8 cellular contexts compared by ENCODE assay signal in the genomic region with DNA sequence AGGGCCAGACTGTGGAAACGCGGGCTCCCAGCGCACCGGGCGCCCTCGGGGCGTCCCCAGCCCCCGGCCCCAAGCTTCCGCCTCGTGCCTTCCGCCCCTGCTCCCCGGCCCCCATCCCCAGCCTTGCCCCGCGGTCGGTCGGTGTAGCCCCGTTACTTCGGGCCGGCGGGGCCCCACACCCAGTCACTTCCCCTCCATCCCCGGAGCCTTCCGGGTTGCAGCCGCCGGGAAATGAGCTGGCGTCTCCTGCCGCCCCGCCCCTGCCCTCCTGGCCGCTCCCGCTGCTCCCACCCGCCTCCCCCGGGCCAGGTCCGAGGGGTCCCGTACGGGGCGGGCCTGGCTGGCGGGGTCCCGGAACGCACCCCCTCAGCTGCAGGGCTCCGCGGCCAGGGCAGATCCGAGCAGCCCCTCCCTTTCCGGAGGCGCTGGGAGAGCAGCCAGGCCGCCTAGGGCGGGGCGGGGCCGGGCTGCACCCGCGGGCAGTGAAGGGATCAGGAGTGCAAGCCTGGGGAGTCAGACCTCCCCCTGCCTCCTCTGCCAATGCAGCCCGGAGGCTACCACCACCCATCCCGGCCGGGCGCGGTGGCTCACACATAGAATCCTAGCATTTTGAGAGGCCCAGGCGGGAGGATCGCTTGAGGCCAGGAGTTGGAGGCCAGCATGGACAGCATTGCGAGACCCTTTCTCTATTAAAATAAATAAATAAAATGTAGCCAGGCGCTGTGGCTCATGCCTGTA. TPM values are rescaled to one million over a fixed set of nuclear protein-coding genes. Genes with fewer than 3 reads are reported as not detected.
DNase-seq lines count a peak whose midpoint lies in the region; ATAC-seq and TF ChIP-seq lines count a peak whose summit lies in the region.

No MANE protein-coding gene starts in this region.

- TF ChIP-seq CTCF in BE2C (IDR thresholded peaks at IDR 0.05; ENCODE audit: low read depth, low read length) (no peak), Panc1 (IDR thresholded peaks at IDR 0.05) (no peak), fibroblast of pulmonary artery (IDR thresholded peaks at IDR 0.05; ENCODE audit: low read length, missing control alignments) (no peak), natural killer cell (IDR thresholded peaks at IDR 0.05) (no peak), suprapubic skin (IDR thresholded peaks at IDR 0.05) (no peak)

- H3K36me3 ChIP-seq in BE2C (no peaks in the 10 kb centered on the region), Panc1 (ENCODE audit: control insufficient read depth, insufficient read depth, low read length) (no peaks in the 10 kb centered on the region; the same call in 1 of the 2 replicates), suprapubic skin (peaks cover 8% of the 10 kb centered on the region)

- in situ Hi-C loops in Panc1 (cut with HindIII; ENCODE audit: low pct_unique_long_range_greater_than_20kb, low sequenced_read_pairs), result no loop called here

- H3K9me3 ChIP-seq in BE2C (no peaks in the 10 kb centered on the region), Panc1 (ENCODE audit: control insufficient read depth, insufficient read depth, low read depth, low read length) (no peaks in the 10 kb centered on the region), suprapubic skin (no peaks in the 10 kb centered on the region)

- peak overlapping the region; percentile 81 for H3K4me3 Mint-ChIP-seq in activated T-helper 2 cell treated with anti-CD3 and anti-CD28 coated beads, Interferon-gamma antibody, Interleukin-2, Interleukin-4, amounts not matched to agents 10 μg/mL and 5 μg/mL and 100 μg/mL, durations not matched to agents 14 hours and 24 hours and 36 hours (ENCODE audit: low read depth)
- H3K4me3 Mint-ChIP-seq in natural killer cell, result peak overlapping the region; percentile 84

- H3K27me3 Mint-ChIP-seq in activated T-helper 2 cell treated with anti-CD3 and anti-CD28 coated beads, Interferon-gamma antibody, Interleukin-2, Interleukin-4, amounts not matched to agents 10 μg/mL and 5 μg/mL and 100 μg/mL, durations not matched to agents 14 hours and 24 hours and 36 hours (ENCODE audit: low read depth), result no peaks in the 10 kb centered on the region
- no peaks in the 10 kb centered on the region for H3K27me3 Mint-ChIP-seq in natural killer cell (ENCODE audit: low read depth in 2 of 2)

- WGBS in suprapubic skin, result 42% methylated on average over 4 of the region's 58 CpGs

- no peak for TF ChIP-seq EP300 in suprapubic skin (IDR thresholded peaks at IDR 0.05)

- CTCF ChIA-PET in Panc1 (lab: Charles Lee), result interaction anchor here (0.7 kb wide), 1 partner anchor 338 kb away, joined by 12 read pairs; no protein-coding TSS in a partner anchor

- intact Hi-C loops in Panc1 (cut with micrococcal nuclease; ENCODE audit: unreplicated experiment), result no loop called here
- intact Hi-C loops in activated T-helper 2 cell treated with anti-CD3 and anti-CD28 coated beads, Interferon-gamma antibody, Interleukin-2, Interleukin-4, amounts not matched to agents 10 μg/mL and 5 μg/mL and 100 μg/mL, durations not matched to agents 14 hours and 24 hours and 36 hours (cut with micrococcal nuclease), result loop anchor here (2.0 kb wide), 1 partner anchor 18 kb away; no protein-coding TSS in a partner anchor
- intact Hi-C loops in natural killer cell (cut with micrococcal nuclease), result loop anchor here (10.0 kb wide), 1 partner anchor 130 kb away; the partner anchor contains the start of genes ZKSCAN5 and ZNF394

- no TSS peak for BruUV-seq in Panc1 (replicated peaks; lab: Mats Ljungman, UMichigan)

- POLR2A ChIA-PET in Panc1 (lab: Charles Lee), result interaction anchor here (0.5 to 0.9 kb wide), 5 partner anchors 18 to 368 kb away, joined by 3 to 8 read pairs (median 6); no protein-coding TSS in a partner anchor

- H3K4me1 ChIP-seq in BE2C (peaks cover 3% of the 10 kb centered on the region), Panc1 (ENCODE audit: control insufficient read depth, insufficient read depth, low read length) (peaks cover 36% of the 10 kb centered on the region), suprapubic skin (peaks cover 54% of the 10 kb centered on the region)

- H3K4me3 ChIP-seq in BE2C (ENCODE audit: low read depth, low read length) (peak overlapping the region; percentile 67), Panc1 (ENCODE audit: low read depth in 2 of 2, low read length in 2 of 2) (peak overlapping the region; percentile 63 to 81), fibroblast of pulmonary artery (replicated peaks; ENCODE audit: low read depth, low read length) (peak overlapping the region; percentile 70), suprapubic skin (peak overlapping the region; percentile 98)

- peak overlapping the region; percentile 71 for H3K27ac Mint-ChIP-seq in activated T-helper 2 cell treated with anti-CD3 and anti-CD28 coated beads, Interferon-gamma antibody, Interleukin-2, Interleukin-4, amounts not matched to agents 10 μg/mL and 5 μg/mL and 100 μg/mL, durations not matched to agents 14 hours and 24 hours and 36 hours
- peak overlapping the region; percentile 86 to 97 for H3K27ac Mint-ChIP-seq in natural killer cell

- peaks cover 33% of the 10 kb centered on the region for H3K36me3 Mint-ChIP-seq in activated T-helper 2 cell treated with anti-CD3 and anti-CD28 coated beads, Interferon-gamma antibody, Interleukin-2, Interleukin-4, amounts not matched to agents 10 μg/mL and 5 μg/mL and 100 μg/mL, durations not matched to agents 14 hours and 24 hours and 36 hours (ENCODE audit: low read depth)
- no peaks in the 10 kb centered on the region for H3K36me3 Mint-ChIP-seq in natural killer cell

- DNase-seq in BE2C (peak; percentile 72), Panc1 (ENCODE audit: low read depth, low spot score) (no peak), fibroblast of pulmonary artery (ENCODE audit: low read depth) (peak; percentile 76), natural killer cell (peak; percentile 54), suprapubic skin (ENCODE audit: low spot score in 2 of 2) (peak; percentile 86 to 89)
- peak; percentile 68 for DNase-seq in activated T-helper 2 cell treated with anti-CD3 and anti-CD28 coated beads, Interferon-gamma antibody, Interleukin-2, Interleukin-4, amounts not matched to agents 10 μg/mL and 5 μg/mL and 100 μg/mL, durations not matched to agents 14 hours and 24 hours and 36 hours (ENCODE audit: low spot score)

- peak in 1 of 2 donors; percentile 9 for TF ChIP-seq POLR2A in suprapubic skin (IDR thresholded peaks at IDR 0.05)

- ATAC-seq in GM19025 (IDR thresholded peaks at IDR 0.05; ENCODE audit: low read depth, unreplicated experiment) (peak; percentile 46), HG03196 (IDR thresholded peaks at IDR 0.05; ENCODE audit: unreplicated experiment) (peak; percentile 44), Panc1 (peak; percentile 67), natural killer cell (peak; percentile 27 to 46 (median 31))

- peaks cover 29% of the 10 kb centered on the region for H3K4me1 Mint-ChIP-seq in activated T-helper 2 cell treated with anti-CD3 and anti-CD28 coated beads, Interferon-gamma antibody, Interleukin-2, Interleukin-4, amounts not matched to agents 10 μg/mL and 5 μg/mL and 100 μg/mL, durations not matched to agents 14 hours and 24 hours and 36 hours (ENCODE audit: low read depth)
- H3K4me1 Mint-ChIP-seq in natural killer cell, result peaks cover 26 to 34% of the 10 kb centered on the region in 2 donors

- no peaks in the 10 kb centered on the region for H3K9me3 Mint-ChIP-seq in activated T-helper 2 cell treated with anti-CD3 and anti-CD28 coated beads, Interferon-gamma antibody, Interleukin-2, Interleukin-4, amounts not matched to agents 10 μg/mL and 5 μg/mL and 100 μg/mL, durations not matched to agents 14 hours and 24 hours and 36 hours
- H3K9me3 Mint-ChIP-seq in natural killer cell, result no peaks in the 10 kb centered on the region

- H3K27me3 ChIP-seq in BE2C, result no peaks in the 10 kb centered on the region
- H3K27me3 ChIP-seq in Panc1 (ENCODE audit: control insufficient read depth, insufficient read depth, low read length), result no peaks in the 10 kb centered on the region
- H3K27me3 ChIP-seq in suprapubic skin, result no peaks in the 10 kb centered on the region

- H3K27ac ChIP-seq in Panc1 (ENCODE audit: low read length) (peak overlapping the region; percentile 23; the same call in 1 of the 2 replicates), suprapubic skin (peak overlapping the region; percentile 93)

RNA-seq across cellular contexts. Expression of gene ARPC1B, which starts 0.7 kb away (rescaled TPM):
- 38.0 TPM for polyA plus RNA-seq in BE2C (2012; ENCODE audit: insufficient read depth, insufficient read length, low read depth)
- total RNA-seq in Panc1 (2021; ENCODE audit: unreplicated experiment) (266 TPM), natural killer cell (100 to 1,000 TPM; 161 to 184 (median 179) TPM), suprapubic skin (10 to 100 TPM; 48.9 to 66.9 (median 64.2) TPM)
- 692 TPM for polyA plus RNA-seq in Panc1 (2012; ENCODE audit: insufficient read length)
- total RNA-seq in activated T-helper 2 cell treated with anti-CD3 and anti-CD28 coated beads, Interferon-gamma antibody, Interleukin-2, Interleukin-4, amounts not matched to agents 10 μg/mL and 5 μg/mL and 100 μg/mL, durations not matched to agents 14 hours and 24 hours and 36 hours, result 264 and 265 TPM in 2 replicates

RNA-seq across cellular contexts. Expression of gene PDAP1, which starts 33.2 kb away (rescaled TPM):
- 483 TPM for polyA plus RNA-seq in BE2C (2012; ENCODE audit: insufficient read depth, insufficient read length, low read depth)
- total RNA-seq in Panc1 (2021; ENCODE audit: unreplicated experiment) (147 TPM), natural killer cell (10 to 100 TPM; 55.3 to 60.6 (median 59.3) TPM), suprapubic skin (10 to 100 TPM; 47.2 to 68.5 (median 48.3) TPM)
- 442 TPM for polyA plus RNA-seq in Panc1 (2012; ENCODE audit: insufficient read length)
- total RNA-seq in activated T-helper 2 cell treated with anti-CD3 and anti-CD28 coated beads, Interferon-gamma antibody, Interleukin-2, Interleukin-4, amounts not matched to agents 10 μg/mL and 5 μg/mL and 100 μg/mL, durations not matched to agents 14 hours and 24 hours and 36 hours, result 153 and 159 TPM in 2 replicates

RNA-seq across cellular contexts. Expression of gene BUD31, which starts 33.5 kb away (rescaled TPM):
- polyA plus RNA-seq in BE2C (2012; ENCODE audit: insufficient read depth, insufficient read length, low read depth), result 516 TPM
- total RNA-seq in Panc1 (2021; ENCODE audit: unreplicated experiment) (179 TPM), natural killer cell (100 to 1,000 TPM; 145 to 190 (median 187) TPM), suprapubic skin (10 to 100 TPM; 50.3 to 71.4 (median 60.3) TPM)
- polyA plus RNA-seq in Panc1 (2012; ENCODE audit: insufficient read length), result 225 TPM
- total RNA-seq in activated T-helper 2 cell treated with anti-CD3 and anti-CD28 coated beads, Interferon-gamma antibody, Interleukin-2, Interleukin-4, amounts not matched to agents 10 μg/mL and 5 μg/mL and 100 μg/mL, durations not matched to agents 14 hours and 24 hours and 36 hours, result 123 and 130 TPM in 2 replicates

RNA-seq across cellular contexts. Expression of gene ARPC1A, which starts 49.5 kb away (rescaled TPM):
- polyA plus RNA-seq in BE2C (2012; ENCODE audit: insufficient read depth, insufficient read length, low read depth), result 141 TPM
- total RNA-seq in Panc1 (2021; ENCODE audit: unreplicated experiment), result 253 TPM
- 200 TPM for polyA plus RNA-seq in Panc1 (2012; ENCODE audit: insufficient read length)
- 79.8 and 83.4 TPM in 2 replicates for total RNA-seq in activated T-helper 2 cell treated with anti-CD3 and anti-CD28 coated beads, Interferon-gamma antibody, Interleukin-2, Interleukin-4, amounts not matched to agents 10 μg/mL and 5 μg/mL and 100 μg/mL, durations not matched to agents 14 hours and 24 hours and 36 hours
- total RNA-seq in natural killer cell, result 10 to 100 TPM; 38.1 to 48.1 (median 47.9) TPM
- total RNA-seq in suprapubic skin, result 100 to 1,000 TPM in 3 of 4 donors, 10 to 100 TPM in 1; 98.1 to 169 (median 140) TPM
